In genomic region chr20:61806314-61806713, GRCh38 we compare ENCODE assay signal across 22 cellular contexts.
"Had no signal": no experiment of that assay in that cellular context is flagged by ENCODE, and none has a peak within 500 bp of the region (broad histone marks: within the 10 kb centered on the region; RNA-seq: fewer than 3 reads in every experiment).

No MANE protein-coding gene starts in this region.

- H3K9me3 Mint-ChIP-seq: activated naive CD8-positive, alpha-beta T cell treated with anti-CD3 and anti-CD28 coated beads for 36 hours; activated T-cell treated with anti-CD3 and anti-CD28 coated beads, Interleukin-2, amount 50 U/mL, for 4 hours; activated T-helper 2 cell treated with anti-CD3 and anti-CD28 coated beads, Interferon-gamma antibody, Interleukin-2, Interleukin-4, amounts not matched to agents 10 μg/mL and 5 μg/mL and 100 μg/mL, durations not matched to agents 14 hours and 24 hours and 36 hours; memory B cell; nephron had no signal

- H3K4me3 ChIP-seq: breast epithelium, coronary artery, esophagus squamous epithelium, gastroesophageal sphincter, left lung, prostate gland, thoracic aorta, upper lobe of left lung had no signal

- DNase-seq: activated CD4-positive, alpha-beta T cell treated with anti-CD3 and anti-CD28 coated beads for 4 hours; activated CD4-positive, alpha-beta T cell treated with anti-CD3 and anti-CD28 coated beads, Interleukin-2, amount 50 U/mL, for 48 hours; activated CD4-positive, CD25-positive, alpha-beta regulatory T cell; activated CD8-positive, alpha-beta memory T cell treated with anti-CD3 and anti-CD28 coated beads, Interleukin-2, amount 50 U/mL, for 48 hours; activated naive CD4-positive, alpha-beta T cell; activated naive CD8-positive, alpha-beta T cell treated with anti-CD3 and anti-CD28 coated beads for 36 hours; activated T-cell treated with anti-CD3 and anti-CD28 coated beads, Interleukin-2, amount 50 U/mL, for 4 hours; esophagus squamous epithelium; stimulated activated CD4-positive, alpha-beta T cell treated with anti-CD3 and anti-CD28 coated beads, Interleukin-4, amount 100 ng/mL, for 1 hour; stimulated activated naive CD4-positive, alpha-beta T cell treated with Interleukin-2 at 50 U/mL for 16 hours; SW 1271; T-helper 17 cell had no signal

- H3K4me1 Mint-ChIP-seq: activated naive CD8-positive, alpha-beta T cell treated with anti-CD3 and anti-CD28 coated beads for 36 hours; memory B cell had no signal

- H3K27me3 ChIP-seq: upper lobe of left lung had no signal

- H3K9me3 ChIP-seq: breast epithelium, esophagus squamous epithelium, gastroesophageal sphincter, left lung, prostate gland, thoracic aorta, upper lobe of left lung had no signal

- ATAC-seq: activated T-cell treated with anti-CD3 and anti-CD28 coated beads, Interleukin-2, amount 50 U/mL, for 4 hours; gastroesophageal sphincter; left lung; T-helper 17 cell had no signal

- H3K27ac ChIP-seq: breast epithelium, coronary artery, esophagus squamous epithelium, gastroesophageal sphincter, left lung, prostate gland, thoracic aorta, upper lobe of left lung had no signal

- H3K4me1 ChIP-seq: breast epithelium, left lung, prostate gland had no signal

- H3K36me3 ChIP-seq: breast epithelium, esophagus squamous epithelium, gastroesophageal sphincter, left lung, prostate gland, thoracic aorta, upper lobe of left lung had no signal

- H3K27ac Mint-ChIP-seq: activated naive CD8-positive, alpha-beta T cell treated with anti-CD3 and anti-CD28 coated beads for 36 hours; activated T-helper 2 cell treated with anti-CD3 and anti-CD28 coated beads, Interferon-gamma antibody, Interleukin-2, Interleukin-4, amounts not matched to agents 10 μg/mL and 5 μg/mL and 100 μg/mL, durations not matched to agents 14 hours and 24 hours and 36 hours; memory B cell; nephron; T-helper 17 cell had no signal

- H3K4me3 Mint-ChIP-seq: activated naive CD8-positive, alpha-beta T cell treated with anti-CD3 and anti-CD28 coated beads for 36 hours; activated T-cell treated with anti-CD3 and anti-CD28 coated beads, Interleukin-2, amount 50 U/mL, for 4 hours; memory B cell; nephron; T-helper 17 cell had no signal

- H3K36me3 Mint-ChIP-seq: activated naive CD8-positive, alpha-beta T cell treated with anti-CD3 and anti-CD28 coated beads for 36 hours; memory B cell had no signal
